Comparison of ENCODE assay signal across 13 cellular contexts in genomic region chr1:245585252-245585959, GRCh38.
DNase-seq lines count a peak whose midpoint lies in the region; ATAC-seq and TF ChIP-seq lines count a peak whose summit lies in the region.
"Had no signal": no experiment of that assay in that cellular context is flagged by ENCODE, and none has a peak within 500 bp of the region (broad histone marks: within the 10 kb centered on the region; RNA-seq: fewer than 3 reads in every experiment).

No MANE protein-coding gene starts in this region.

- ATAC-seq in esophagus mucosa: no peak

- no peak for TF ChIP-seq POLR2A in transverse colon (IDR thresholded peaks at IDR 0.05)

- H3K4me2 ChIP-seq in osteoblast (ENCODE audit: insufficient read depth, low read length): peak overlapping the region; percentile 72

- WGBS in transverse colon (ENCODE audit: low coverage in 1 of 2), 2 donors: 47 to 49% methylated on average over 11 of the region's 11 CpGs

- in situ Hi-C loops in transverse colon (cut with MboI; ENCODE audit: low pct_ligation_motif_present in 1 of 4, low pct_unique_long_range_greater_than_20kb in 1 of 4, low sequenced_read_pairs in 3 of 4): no loop called here

- intact Hi-C loops in transverse colon (cut with DNase I; ENCODE audit: low total_unique reads) (no loop called here), ascending aorta (cut with DNase I) (no loop called here)

- DNase-seq in Daoy (ENCODE audit: low read depth) (peak; percentile 83), SJCRH30 (peak in 1 of 2 experiments; percentile 74), fibroblast of mammary gland (ENCODE audit: low read depth) (peak; percentile 79), osteoblast (ENCODE audit: insufficient read length, low spot score, missing footprints) (peak; percentile 96), transverse colon (no peak), ascending aorta (ENCODE audit: low spot score in 2 of 2) (no peak), cerebellar cortex (ENCODE audit: low spot score) (no peak)
- DNase-seq: activated CD8-positive, alpha-beta memory T cell treated with anti-CD3 and anti-CD28 coated beads, Interleukin-2, amount 50 U/mL, for 48 hours; anterior cingulate cortex; NCI-H1092 treated with DMSO at 0.1 percent for 48 hours had no signal

- H3K27me3 ChIP-seq in SJCRH30: no peaks in the 10 kb centered on the region
- H3K27me3 ChIP-seq in osteoblast (ENCODE audit: insufficient read depth, low read length): no peaks in the 10 kb centered on the region
- no peaks in the 10 kb centered on the region for H3K27me3 ChIP-seq in transverse colon
- H3K27me3 ChIP-seq in ascending aorta: no peaks in the 10 kb centered on the region
- H3K27me3 ChIP-seq: tibial nerve had no signal

- peak overlapping the region; percentile 13 for H2AFZ ChIP-seq in osteoblast (ENCODE audit: low read length)

- no peak for TF ChIP-seq EP300 in transverse colon (IDR thresholded peaks at IDR 0.05; ENCODE audit: low read depth)

- H3K9me3 ChIP-seq in SJCRH30 (replicated peaks) (no peaks in the 10 kb centered on the region), osteoblast (ENCODE audit: low read depth, low read length) (no peaks in the 10 kb centered on the region), transverse colon (no peaks in the 10 kb centered on the region), ascending aorta (no peaks in the 10 kb centered on the region)
- H3K9me3 ChIP-seq: tibial nerve had no signal

- H3K36me3 ChIP-seq in SJCRH30 (no peaks in the 10 kb centered on the region), osteoblast (ENCODE audit: insufficient read depth, low read length) (no peaks in the 10 kb centered on the region), transverse colon (no peaks in the 10 kb centered on the region), ascending aorta (no peaks in the 10 kb centered on the region)
- H3K36me3 ChIP-seq: tibial nerve had no signal

- H3K4me3 ChIP-seq in SJCRH30: peak overlapping the region; percentile 13
- H3K4me3 ChIP-seq in fibroblast of mammary gland (ENCODE audit: control insufficient read depth, low read depth, low read length): no peak overlapping the region
- H3K4me3 ChIP-seq in osteoblast (ENCODE audit: insufficient read depth, low read length): peak overlapping the region; percentile 39
- H3K4me3 ChIP-seq in transverse colon: no peak overlapping the region
- no peak overlapping the region for H3K4me3 ChIP-seq in ascending aorta
- H3K4me3 ChIP-seq: tibial nerve had no signal

- H3K27ac ChIP-seq in SJCRH30 (peak overlapping the region; percentile 83), osteoblast (ENCODE audit: low read depth, low read length) (peak overlapping the region; percentile 27), transverse colon (no peak overlapping the region), ascending aorta (no peak overlapping the region)
- H3K27ac ChIP-seq: HL-60, tibial nerve had no signal

- no peaks in the 10 kb centered on the region for H4K20me1 ChIP-seq in osteoblast (ENCODE audit: insufficient read depth, low read length)

- no peak for TF ChIP-seq CTCF in fibroblast of mammary gland (conservative IDR thresholded peaks at IDR 0.05; ENCODE audit: control insufficient read depth, insufficient read depth, low read depth, low read length)
- TF ChIP-seq CTCF in osteoblast (IDR thresholded peaks at IDR 0.05; ENCODE audit: extremely low read depth, low read depth, low read length): no peak
- TF ChIP-seq CTCF in transverse colon (IDR thresholded peaks at IDR 0.05): no peak
- TF ChIP-seq CTCF in ascending aorta (IDR thresholded peaks at IDR 0.05): no peak

- H3K79me2 ChIP-seq in osteoblast (ENCODE audit: insufficient read depth, low read length): no peaks in the 10 kb centered on the region

- peaks cover 34% of the 10 kb centered on the region for H3K4me1 ChIP-seq in SJCRH30
- H3K4me1 ChIP-seq in osteoblast (ENCODE audit: insufficient read depth, low read length): peaks cover 5% of the 10 kb centered on the region
- no peaks in the 10 kb centered on the region for H3K4me1 ChIP-seq in transverse colon
- no peaks in the 10 kb centered on the region for H3K4me1 ChIP-seq in ascending aorta
- H3K4me1 ChIP-seq: tibial nerve had no signal

Comparison
In these comparisons a context has a peak if more than half of its experiments do, and no peak if none do; other contexts are left out.
1. DNase-seq: peak in Daoy (single experiment), fibroblast of mammary gland (single experiment) and osteoblast (single experiment); none in transverse colon (single experiment), ascending aorta (0 of 2) and cerebellar cortex (single experiment).
2. H3K27ac ChIP-seq: peak in SJCRH30 (single experiment) and osteoblast (single experiment); none in transverse colon (0 of 4) and ascending aorta (0 of 2).
3. H3K4me3 ChIP-seq: peak in SJCRH30 (single experiment) and osteoblast (single experiment); none in fibroblast of mammary gland (single experiment), transverse colon (0 of 4) and ascending aorta (0 of 2).